ENCODE assay signal across 8 cellular contexts in the genomic region with DNA sequence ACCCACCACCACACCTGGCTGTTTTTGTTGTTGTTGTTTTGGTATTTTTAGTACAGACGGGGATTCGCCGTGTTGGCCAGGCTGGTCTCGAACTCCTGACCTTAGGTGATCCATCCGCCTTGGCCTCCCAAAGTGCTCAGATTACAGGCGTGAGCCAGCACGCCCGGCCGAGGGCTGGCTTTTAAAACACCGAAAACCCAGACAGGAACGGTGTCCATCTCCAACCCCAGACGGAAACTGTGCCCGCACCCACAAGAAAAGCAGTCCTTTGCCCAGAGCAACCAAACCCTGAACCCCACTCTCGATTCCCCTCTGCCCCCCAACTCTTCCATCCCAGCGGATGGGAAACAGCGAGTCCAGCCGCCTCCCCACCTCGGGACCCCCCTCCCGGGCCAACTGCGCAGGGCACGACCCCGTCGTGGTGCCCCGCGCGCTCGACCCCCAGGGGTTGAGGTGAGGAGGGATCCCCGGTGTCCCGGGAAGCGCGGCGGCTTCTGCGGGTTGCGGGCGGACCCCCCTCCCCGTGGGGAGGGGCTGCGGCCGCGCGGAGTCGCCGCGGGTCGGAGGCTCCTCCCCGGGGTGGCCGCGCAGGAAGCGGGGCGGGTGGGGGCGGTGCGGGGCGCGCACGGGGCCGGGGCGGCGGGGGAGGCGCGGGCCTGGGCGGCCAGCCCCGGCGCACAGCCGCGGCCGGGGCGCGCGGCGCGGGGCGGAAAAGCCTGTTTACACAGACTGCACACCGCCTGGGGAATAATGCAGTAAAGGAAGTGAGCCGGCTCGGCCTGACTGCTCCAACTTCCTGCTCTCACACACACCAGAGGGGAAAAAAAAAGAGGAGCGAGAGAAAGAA. TPM values are rescaled to one million over a fixed set of nuclear protein-coding genes. Genes with fewer than 3 reads are reported as not detected.
A peak's percentile ranks its signal among the peaks of the same experiment; 100 is the strongest.
DNase-seq lines count a peak whose midpoint lies in the region; ATAC-seq and TF ChIP-seq lines count a peak whose summit lies in the region.

ELK3 (plus strand) TSS at position 651 of the 847 bp plus-strand sequence.

- H3K36me3 ChIP-seq in ascending aorta (no peaks in the 10 kb centered on the region), psoas muscle (ENCODE audit: insufficient read depth in 1 of 2, low read depth in 1 of 2) (no peaks in the 10 kb centered on the region)

- H3K4me3 ChIP-seq in ascending aorta (peak within 1 kb of the TSS; percentile 85 to 95), psoas muscle (peak within 1 kb of the TSS; percentile 74)

- POLR2A ChIA-PET in T-cell (lab: Charles Lee) = interaction anchor here in 1 of 2 donors (0.7 kb wide), 1 partner anchor 345 kb away, joined by 3 read pairs; no protein-coding TSS in a partner anchor

- H3K27ac ChIP-seq in ascending aorta (peak within 1 kb of the TSS; percentile 77 to 85), psoas muscle (peak within 1 kb of the TSS; percentile 60)

- H3K9me3 ChIP-seq in ascending aorta = no peaks in the 10 kb centered on the region
- no peaks in the 10 kb centered on the region for H3K9me3 ChIP-seq in psoas muscle

- TF ChIP-seq CTCF in ascending aorta (IDR thresholded peaks at IDR 0.05) = no peak
- no peak for TF ChIP-seq CTCF in psoas muscle (IDR thresholded peaks at IDR 0.05)

- peak within 1 kb of the TSS; percentile 98 to 100 (median 99) for H3K4me3 Mint-ChIP-seq in T-cell

- DNase-seq in DMS53 treated with DMSO at 0.1 percent for 48 hours (lab: John Stamatoyannopoulos, UW; ENCODE audit: unreplicated experiment) = peak; percentile 72
- DNase-seq in Kasumi-1 (lab: John Stamatoyannopoulos, UW) = peak; percentile 69 to 72
- DNase-seq in T-cell = peak; percentile 12 to 67 (median 44)
- DNase-seq in ascending aorta (ENCODE audit: low spot score in 2 of 2) = peak in 1 of 2 donors; percentile 83
- peak; percentile 80 for DNase-seq in left cardiac atrium
- DNase-seq in psoas muscle = peak; percentile 53 to 81
- no peak for DNase-seq in T1000 (lab: John Stamatoyannopoulos, UW)

- no peaks in the 10 kb centered on the region for H3K27me3 ChIP-seq in ascending aorta
- peaks cover 0 to 26% (median 6%) of the 10 kb centered on the region in 3 donors for H3K27me3 ChIP-seq in psoas muscle (ENCODE audit: insufficient read depth in 3 of 3, low read length in 2 of 3)

- no peaks in the 10 kb centered on the region for H3K9me3 Mint-ChIP-seq in T-cell

- H3K27ac Mint-ChIP-seq in T-cell = peak within 1 kb of the TSS; percentile 99

- peaks cover 2% of the 10 kb centered on the region for H3K36me3 Mint-ChIP-seq in T-cell

- H3K4me1 ChIP-seq in ascending aorta (peaks cover 5 to 22% of the 10 kb centered on the region in 2 donors), psoas muscle (no peaks in the 10 kb centered on the region)

- CTCF ChIA-PET in T-cell (lab: Charles Lee) = no interaction called here

- peaks cover 46 to 49% (median 48%) of the 10 kb centered on the region in 3 donors for H3K4me1 Mint-ChIP-seq in T-cell

- H3K27me3 Mint-ChIP-seq in T-cell = no peaks in the 10 kb centered on the region

- peak; percentile 56 for ATAC-seq in GM21619 (IDR thresholded peaks at IDR 0.05; ENCODE audit: unreplicated experiment)
- ATAC-seq in T-cell (replicated peaks in 1 of 4) = peak; percentile 57 to 67 (median 63)
- ATAC-seq in left cardiac atrium = peak; percentile 68 to 81
- ATAC-seq in psoas muscle = peak; percentile 37 to 61 (median 53)

- WGBS in psoas muscle, 3 donors = 1 to 2% (median 2%) methylated on average over 43 to 75 of the region's 75 CpGs

- intact Hi-C loops in ascending aorta (cut with DNase I) = loop anchor here (10.0 kb wide), 1 partner anchor 379 kb away; no protein-coding TSS in a partner anchor
- intact Hi-C loops in left cardiac atrium (cut with DNase I) = no loop called here
- intact Hi-C loops in psoas muscle (cut with DNase I) = no loop called here

RNA-seq across cellular contexts. Expression of gene ELK3, which starts in this region (rescaled TPM):
- 10 to 100 TPM; 33.8 to 62.7 (median 55.5) TPM for total RNA-seq in T-cell
- 21.2 TPM for total RNA-seq in ascending aorta
- total RNA-seq in left cardiac atrium = 10 to 100 TPM; 18.4 to 28.7 TPM
- total RNA-seq in psoas muscle = 10 to 100 TPM in 2 of 4 donors, 1 to 10 TPM in 2; 7.8 to 12.6 (median 10.0) TPM
- 10 to 100 TPM in 1 of 3 donors, 1 to 10 TPM in 2; 3.7 to 13.9 (median 4.8) TPM for polyA plus RNA-seq in psoas muscle
